28 cellular contexts compared by ENCODE assay signal in the genomic region with DNA sequence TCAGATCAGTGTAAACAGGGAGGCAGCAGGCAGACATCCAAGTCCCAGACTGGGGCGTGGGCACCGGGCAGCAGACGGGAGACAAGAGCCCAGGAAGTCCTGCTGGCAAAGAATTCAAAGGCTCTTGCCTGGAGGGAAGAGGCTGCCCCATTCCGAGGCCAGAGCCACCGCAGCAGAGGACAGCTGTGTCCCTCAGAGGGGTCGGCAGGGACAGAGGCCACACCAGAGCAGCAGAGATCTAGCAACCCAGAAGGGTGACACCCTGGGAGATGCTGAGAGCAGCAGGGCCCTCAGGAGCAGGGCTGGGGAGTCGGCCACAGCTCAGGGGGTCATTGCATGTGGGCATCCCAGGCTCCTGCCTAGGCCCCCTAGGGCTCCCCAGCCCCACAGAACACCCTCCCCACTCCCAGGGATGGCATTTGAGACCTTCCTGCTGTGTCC. TPM values are rescaled to one million over a fixed set of nuclear protein-coding genes. Genes with fewer than 3 reads are reported as not detected.
A peak's percentile ranks its signal among the peaks of the same experiment; 100 is the strongest.
DNase-seq lines count a peak whose midpoint lies in the region; ATAC-seq, FAIRE-seq and TF ChIP-seq lines count a peak whose summit lies in the region.
"Had no signal": no experiment of that assay in that cellular context is flagged by ENCODE, and none has a peak within 500 bp of the region (broad histone marks: within the 10 kb centered on the region; RNA-seq: fewer than 3 reads in every experiment).

No MANE protein-coding gene starts in this region.

- DNase-seq in right lobe of liver: peak in 2 of 3 donors; percentile 6 to 31
- no peak for DNase-seq in HepG2 (ENCODE audit: low spot score)
- peak in 3 of 5 donors; percentile 11 to 26 (median 18) for DNase-seq in heart left ventricle
- peak; percentile 66 for DNase-seq in osteoblast (ENCODE audit: insufficient read length, low spot score, missing footprints)
- DNase-seq in esophagus muscularis mucosa (ENCODE audit: extremely low spot score): no peak
- no peak for DNase-seq in NCI-H345 (lab: John Stamatoyannopoulos, UW)
- DNase-seq in Karpas-422: no peak
- DNase-seq: ACHN; activated CD4-positive, alpha-beta T cell treated with anti-CD3 and anti-CD28 coated beads for 36 hours; activated CD8-positive, alpha-beta T cell treated with anti-CD3 and anti-CD28 coated beads, Interleukin-2, amount 10 ng/mL, durations not matched to agents 7 days and 5 days; activated gamma-delta T cell treated with Interleukin-2 at 50 U/mL for 16 hours; activated naive CD8-positive, alpha-beta T cell treated with anti-CD3 and anti-CD28 coated beads, Interleukin-2, amount 50 U/mL, for 24 hours; cerebellar nuclear complex; DMS79; GDM1; H7; KG1; NCI-H1417; NCI-H2081 treated with DMSO at 0.1 percent for 48 hours; NCI-H82; T-helper 2 cell had no signal

- H4K20me1 ChIP-seq in HepG2 (ENCODE audit: insufficient read depth, low read length): no peaks in the 10 kb centered on the region
- H4K20me1 ChIP-seq in osteoblast (ENCODE audit: insufficient read depth, low read length): peaks cover 6% of the 10 kb centered on the region
- no peaks in the 10 kb centered on the region for H4K20me1 ChIP-seq in Karpas-422 (ENCODE audit: insufficient read depth, low read depth, low read length)

- WGBS in right lobe of liver (ENCODE audit: insufficient coverage, low coverage, low lambda C conversion rate, missing lambda C conversion rate): 39% methylated on average over 6 of the region's 7 CpGs
- WGBS in HepG2 (ENCODE audit: low lambda C conversion rate): 13% methylated on average over 3 of the region's 7 CpGs
- 53 to 79% (median 76%) methylated on average over 6 to 7 of the region's 7 CpGs for WGBS in heart left ventricle, 4 donors
- 82% methylated on average over 7 of the region's 7 CpGs for WGBS in esophagus muscularis mucosa

- H3K36me3 ChIP-seq in right lobe of liver (no peaks in the 10 kb centered on the region), HepG2 (replicated peaks in 1 of 2; ENCODE audit: control insufficient read depth in 1 of 2, insufficient read depth in 2 of 2, low read length in 2 of 2) (no peaks in the 10 kb centered on the region), heart left ventricle (no peaks in the 10 kb centered on the region), osteoblast (ENCODE audit: insufficient read depth, low read length) (peaks cover 15% of the 10 kb centered on the region), esophagus muscularis mucosa (no peaks in the 10 kb centered on the region), Karpas-422 (ENCODE audit: insufficient read depth, low read length) (no peaks in the 10 kb centered on the region)
- H3K36me3 ChIP-seq: prostate gland had no signal

- H3K27ac ChIP-seq in right lobe of liver (no peak overlapping the region), HepG2 (ENCODE audit: extremely low read length, insufficient read depth, low read length) (no peak overlapping the region), heart left ventricle (no peak overlapping the region), osteoblast (ENCODE audit: low read depth, low read length) (peak overlapping the region; percentile 86), esophagus muscularis mucosa (replicated peaks in 1 of 4) (no peak overlapping the region), Karpas-422 (ENCODE audit: low read length) (no peak overlapping the region)
- H3K27ac ChIP-seq: prostate gland had no signal

- no peak for FAIRE-seq in HepG2 (lab: Jason Lieb, UNC)
- FAIRE-seq: HTR-8/SVneo, islet of Langerhans had no signal

- TF ChIP-seq EP300 in HepG2 (IDR thresholded peaks at IDR 0.05; ENCODE audit: low read depth in 2 of 2, low read length in 2 of 2) (no peak), HepG2 (CRISPR knock-in tag; IDR thresholded peaks at IDR 0.05; ENCODE audit: borderline replicate concordance) (no peak), esophagus muscularis mucosa (IDR thresholded peaks at IDR 0.05) (no peak)

- TF ChIP-seq POLR2A in right lobe of liver (IDR thresholded peaks at IDR 0.05): no peak
- TF ChIP-seq POLR2A in HepG2 (IDR thresholded peaks at IDR 0.05; ENCODE audit: insufficient read depth in 1 of 2, low read depth in 2 of 2, low read length in 2 of 2): no peak
- TF ChIP-seq POLR2A in heart left ventricle (IDR thresholded peaks at IDR 0.05): no peak
- no peak for TF ChIP-seq POLR2A in esophagus muscularis mucosa (IDR thresholded peaks at IDR 0.05; ENCODE audit: low read depth)

- TF ChIP-seq CTCF in right lobe of liver (IDR thresholded peaks at IDR 0.05) (no peak), HepG2 (CRISPR knock-in tag; IDR thresholded peaks at IDR 0.05) (no peak), heart left ventricle (IDR thresholded peaks at IDR 0.05) (no peak), osteoblast (IDR thresholded peaks at IDR 0.05; ENCODE audit: extremely low read depth, low read depth, low read length) (no peak), esophagus muscularis mucosa (IDR thresholded peaks at IDR 0.05) (no peak)

- POLR2A ChIA-PET in HepG2 (lab: Yijun Ruan, JAX): no interaction called here

- H3K9me2 ChIP-seq in Karpas-422 (replicated peaks; ENCODE audit: insufficient read depth, low read length): no peaks in the 10 kb centered on the region

- no peak for TF ChIP-seq RAD21 in HepG2 (CRISPR knock-in tag; IDR thresholded peaks at IDR 0.05)

- CTCF ChIA-PET in HepG2 (lab: Yijun Ruan, JAX; ENCODE audit: low intra/inter-chr PET ratio, low total read pairs): no interaction called here

- BruUV-seq in HepG2 (replicated peaks; lab: Mats Ljungman, UMichigan): no TSS peak

- no peak for ATAC-seq in right lobe of liver
- no peak for ATAC-seq in HepG2
- ATAC-seq in heart left ventricle: no peak
- no peak for ATAC-seq in GM21786 (IDR thresholded peaks at IDR 0.05; ENCODE audit: unreplicated experiment)
- ATAC-seq: activated CD4-positive, alpha-beta T cell treated with anti-CD3 and anti-CD28 coated beads for 36 hours; activated CD8-positive, alpha-beta T cell treated with anti-CD3 and anti-CD28 coated beads, Interleukin-2, amount 10 ng/mL, durations not matched to agents 7 days and 5 days; activated naive CD8-positive, alpha-beta T cell treated with anti-CD3 and anti-CD28 coated beads, Interleukin-2, amount 50 U/mL, for 24 hours had no signal

- H2AFZ ChIP-seq in HepG2 (ENCODE audit: low read length) (no peak overlapping the region), osteoblast (ENCODE audit: low read length) (no peak overlapping the region), Karpas-422 (ENCODE audit: low read length) (no peak overlapping the region)

- H3K27me3 ChIP-seq in right lobe of liver (no peaks in the 10 kb centered on the region), HepG2 (ENCODE audit: control insufficient read depth in 1 of 2, insufficient read depth in 2 of 2, low read length in 2 of 2) (peaks cover 4% of the 10 kb centered on the region in 2 experiments; a peak in 4 of 5 replicates), heart left ventricle (no peaks in the 10 kb centered on the region), osteoblast (ENCODE audit: insufficient read depth, low read length) (no peaks in the 10 kb centered on the region), esophagus muscularis mucosa (peaks cover 0 to 6% (median 0%) of the 10 kb centered on the region in 4 donors), Karpas-422 (ENCODE audit: low read length) (no peaks in the 10 kb centered on the region)
- H3K27me3 ChIP-seq: tibial nerve had no signal

- H3K9ac ChIP-seq in HepG2 (ENCODE audit: insufficient read depth, low read depth, low read length): no peak overlapping the region
- no peak overlapping the region for H3K9ac ChIP-seq in Karpas-422 (ENCODE audit: low read length)

- H3K4me1 ChIP-seq in right lobe of liver (no peaks in the 10 kb centered on the region), HepG2 (ENCODE audit: insufficient read depth, low read length) (no peaks in the 10 kb centered on the region), heart left ventricle (peaks cover 0 to 39% (median 7%) of the 10 kb centered on the region in 12 donors), osteoblast (ENCODE audit: insufficient read depth, low read length) (peaks cover 38% of the 10 kb centered on the region), esophagus muscularis mucosa (peaks cover 0 to 42% (median 34%) of the 10 kb centered on the region in 4 donors), Karpas-422 (ENCODE audit: low read length) (no peaks in the 10 kb centered on the region)
- H3K4me1 ChIP-seq: prostate gland had no signal

- in situ Hi-C loops in HepG2 (cut with HindIII; ENCODE audit: extremely low pct_ligation_motif_present, low pct_unique_long_range_greater_than_20kb): no loop called here

- no peak overlapping the region for H3K4me3 ChIP-seq in right lobe of liver
- no peak overlapping the region for H3K4me3 ChIP-seq in HepG2 (replicated peaks in 1 of 3; ENCODE audit: insufficient read depth in 1 of 3, low read depth in 2 of 3, low read length in 3 of 3)
- H3K4me3 ChIP-seq in heart left ventricle: no peak overlapping the region
- H3K4me3 ChIP-seq in osteoblast (ENCODE audit: insufficient read depth, low read length): no peak overlapping the region
- H3K4me3 ChIP-seq in esophagus muscularis mucosa: no peak overlapping the region
- H3K4me3 ChIP-seq in Karpas-422 (ENCODE audit: low read length): no peak overlapping the region
- H3K4me3 ChIP-seq: lung, prostate gland, smooth muscle cell, tibial nerve had no signal

- H3K9me3 ChIP-seq in right lobe of liver (no peaks in the 10 kb centered on the region), HepG2 (ENCODE audit: low read length) (no peaks in the 10 kb centered on the region), heart left ventricle (peaks cover 0 to 6% (median 0%) of the 10 kb centered on the region in 12 donors), osteoblast (ENCODE audit: low read depth, low read length) (no peaks in the 10 kb centered on the region), esophagus muscularis mucosa (peaks cover 0 to 5% (median 0%) of the 10 kb centered on the region in 4 donors), Karpas-422 (ENCODE audit: low read length) (no peaks in the 10 kb centered on the region)
- H3K9me3 ChIP-seq: prostate gland had no signal

- H3K4me2 ChIP-seq in HepG2 (ENCODE audit: low read depth, low read length) (no peak overlapping the region), osteoblast (ENCODE audit: insufficient read depth, low read length) (no peak overlapping the region), Karpas-422 (ENCODE audit: low read depth, low read length, poor library complexity, severe bottlenecking) (no peak overlapping the region)
- H3K4me2 ChIP-seq: smooth muscle cell had no signal

- H3K79me2 ChIP-seq in HepG2 (ENCODE audit: insufficient read depth, low read length) (no peaks in the 10 kb centered on the region), osteoblast (ENCODE audit: insufficient read depth, low read length) (peaks cover 93% of the 10 kb centered on the region), Karpas-422 (ENCODE audit: low read length) (no peaks in the 10 kb centered on the region)

- intact Hi-C loops in right lobe of liver (cut with DNase I): no loop called here
- intact Hi-C loops in HepG2 (cut with micrococcal nuclease; ENCODE audit: unreplicated experiment): no loop called here
- intact Hi-C loops in heart left ventricle (cut with DNase I): no loop called here
- intact Hi-C loops in esophagus muscularis mucosa (cut with DNase I): no loop called here

RNA-seq across cellular contexts. Expression of gene ADAMTS2, which starts 29.1 kb away (rescaled TPM):
- total RNA-seq in right lobe of liver (10 to 100 TPM in 5 of 6 experiments, 1 to 10 TPM in 1; 6.3 to 18.9 (median 13.5) TPM), HepG2 (2016; rRNA removed; fragmentation: Illumina TruSeq; extraction: Trizol) (0.18 and 0.24 TPM in 2 replicates), heart left ventricle (10 to 100 TPM in 2 of 9 donors, 1 to 10 TPM in 7; 1.1 to 23.0 (median 5.5) TPM), osteoblast (144 and 203 TPM in 2 replicates), esophagus muscularis mucosa (10 to 100 TPM; 17.8 to 31.8 (median 21.4) TPM)
- total RNA-seq in HepG2 (2016; cell fraction: cytosol; rRNA removed; fragmentation: Illumina TruSeq; extraction: Trizol; ENCODE audit: low read depth): 0.09 and 0.10 TPM in 2 replicates
- total RNA-seq in HepG2 (2016; cell fraction: insoluble cytoplasmic fraction; rRNA removed; fragmentation: Illumina TruSeq; extraction: Trizol): 0.15 and 0.17 TPM in 2 replicates
- 0.25 and 0.38 TPM in 2 replicates for total RNA-seq in HepG2 (2016; cell fraction: membrane; rRNA removed; fragmentation: Illumina TruSeq; extraction: Trizol)
- total RNA-seq in HepG2 (2016; cell fraction: nucleus; rRNA removed; fragmentation: Illumina TruSeq; extraction: Trizol): 0.25 and 0.59 TPM in 2 replicates
- polyA plus RNA-seq in HepG2 (2011; rRNA removed) (3.5 and 3.6 TPM in 2 replicates), heart left ventricle (1 to 10 TPM; 1.8 to 6.8 TPM)
- 2.4 and 4.9 TPM in 2 replicates for polyA plus RNA-seq in HepG2 (2011; cell fraction: cytosol; rRNA removed)
- polyA plus RNA-seq in HepG2 (2011; cell fraction: nucleus; rRNA removed): 5.3 and 5.6 TPM in 2 replicates
- 2.3 and 2.4 TPM in 2 replicates for polyA plus RNA-seq in HepG2 (2012)
- polyA plus RNA-seq in HepG2 (2016; cell fraction: cytosol; fragmentation: Illumina TruSeq; extraction: Trizol; ENCODE audit: low read depth): 0.26 and 0.29 TPM in 2 replicates
- 0.36 and 0.41 TPM in 2 replicates for polyA plus RNA-seq in HepG2 (2016; cell fraction: insoluble cytoplasmic fraction; fragmentation: Illumina TruSeq; extraction: Trizol; ENCODE audit: low read depth)
- 0.58 and 0.62 TPM in 2 replicates for polyA plus RNA-seq in HepG2 (2016; cell fraction: membrane; fragmentation: Illumina TruSeq; extraction: Trizol; ENCODE audit: low read depth)
- polyA plus RNA-seq in HepG2 (2016; cell fraction: nucleus; fragmentation: Illumina TruSeq; extraction: Trizol; ENCODE audit: insufficient read depth, low read depth): 0.59 and 1.2 TPM in 2 replicates
- polyA minus RNA-seq in HepG2 (2011; rRNA and poly(A)+ RNA removed; ENCODE audit: low replicate concordance): 4.6 TPM in 1 of 2 replicates, not detected in the other
- 0.99 and 1.4 TPM in 2 replicates for polyA minus RNA-seq in HepG2 (2011; cell fraction: cytosol; rRNA and poly(A)+ RNA removed)
- 0.90 and 1.7 TPM in 2 replicates for polyA minus RNA-seq in HepG2 (2011; cell fraction: nucleus; rRNA and poly(A)+ RNA removed)
- total RNA-seq in Karpas-422 (2014; rRNA removed; shearing (Covaris generic); ENCODE audit: low replicate concordance): not detected in 2 replicates
- total RNA-seq: activated CD4-positive, alpha-beta T cell treated with anti-CD3 and anti-CD28 coated beads for 36 hours; activated CD8-positive, alpha-beta T cell treated with anti-CD3 and anti-CD28 coated beads, Interleukin-2, amount 10 ng/mL, durations not matched to agents 7 days and 5 days had no signal

Comparison
In these comparisons a context has a peak if more than half of its experiments do, and no peak if none do; other contexts are left out.
1. DNase-seq: peak in right lobe of liver (2 of 3), heart left ventricle (3 of 5) and osteoblast (single experiment); none in HepG2 (single experiment), esophagus muscularis mucosa (single experiment), NCI-H345 (single experiment) and Karpas-422 (single experiment).